In genomic region chr6:125477141-125477540, GRCh38 we compare ENCODE assay signal across 14 cellular contexts.
"Had no signal": no experiment of that assay in that cellular context is flagged by ENCODE, and none has a peak within 500 bp of the region (broad histone marks: within the 10 kb centered on the region; RNA-seq: fewer than 3 reads in every experiment).

No MANE protein-coding gene starts in this region.

- H3K27me3 ChIP-seq: gastrocnemius medialis, heart right ventricle, neural progenitor cell, right lobe of liver had no signal

- DNase-seq: effector memory CD8-positive, alpha-beta T cell; gastrocnemius medialis; heart right ventricle; hypothalamus; islet precursor cell; mammary epithelial cell; occipital lobe; right lobe of liver; stimulated activated CD4-positive, alpha-beta T cell treated with anti-CD3 and anti-CD28 coated beads, Interleukin-2, amount 100 ng/mL, for 24 hours; stimulated activated naive CD4-positive, alpha-beta T cell treated with Interleukin-2 at 50 U/mL for 16 hours had no signal

- H3K9me3 ChIP-seq: gastrocnemius medialis, heart right ventricle, prostate gland, right lobe of liver had no signal

- H3K4me2 ChIP-seq: neural progenitor cell had no signal

- H3K27ac ChIP-seq: epithelial cell of prostate, gastrocnemius medialis, heart right ventricle, neural progenitor cell, parathyroid adenoma, prostate gland, right lobe of liver had no signal

- H3K4me1 ChIP-seq: neural progenitor cell, parathyroid adenoma, prostate gland, right lobe of liver had no signal

- H3K9ac ChIP-seq: neural progenitor cell, parathyroid adenoma had no signal

- H3K36me3 ChIP-seq: gastrocnemius medialis, heart right ventricle, neural progenitor cell, prostate gland, right lobe of liver had no signal

- H3K4me3 ChIP-seq: gastrocnemius medialis, heart right ventricle, neural progenitor cell, prostate gland, right lobe of liver had no signal
